ENCODE assay signal across 15 cellular contexts in the genomic region with DNA sequence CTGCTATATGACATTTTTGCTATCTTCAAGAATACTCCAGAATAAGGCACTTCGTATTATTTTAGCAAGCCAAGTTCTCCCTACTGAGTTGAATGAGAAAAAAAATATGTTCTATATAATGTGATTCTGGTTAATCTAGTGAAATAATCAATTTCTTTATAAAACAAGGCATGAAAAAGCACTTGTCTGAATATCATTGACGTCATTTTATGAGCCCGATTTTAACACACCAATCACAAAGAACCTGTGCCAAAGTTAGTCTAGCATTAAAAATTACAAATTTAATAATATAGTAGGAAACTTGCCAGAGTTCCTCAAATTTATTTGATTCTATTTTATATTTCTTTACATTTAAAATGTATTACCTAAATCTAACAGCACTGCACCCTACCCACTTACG.
DNase-seq lines count a peak whose midpoint lies in the region; ATAC-seq, FAIRE-seq and TF ChIP-seq lines count a peak whose summit lies in the region.
"Had no signal": no experiment of that assay in that cellular context is flagged by ENCODE, and none has a peak within 500 bp of the region (broad histone marks: within the 10 kb centered on the region; RNA-seq: fewer than 3 reads in every experiment).

No MANE protein-coding gene starts in this region.

- ATAC-seq in right cardiac atrium, result no peak
- ATAC-seq in WTC11, result no peak
- no peak for ATAC-seq in pancreas
- ATAC-seq: CD8-positive, alpha-beta T cell; HCT116 had no signal

- H3K27me3 Mint-ChIP-seq in WTC11 (ENCODE audit: low read depth) (peaks cover 46% of the 10 kb centered on the region), mesothelial cell of epicardium (ENCODE audit: low read depth) (no peaks in the 10 kb centered on the region)

- H3K27ac Mint-ChIP-seq in WTC11 (peak overlapping the region; percentile 83; the same call in 1 of the 2 replicates), mesothelial cell of epicardium (peak overlapping the region; percentile 92)
- H3K27ac Mint-ChIP-seq: CD14-positive monocyte; CD8-positive, alpha-beta T cell had no signal

- TF ChIP-seq CTCF in left ventricle myocardium inferior (IDR thresholded peaks at IDR 0.05; ENCODE audit: borderline replicate concordance), result no peak
- TF ChIP-seq CTCF in WTC11 (IDR thresholded peaks at IDR 0.05), result no peak
- no peak for TF ChIP-seq CTCF in mesothelial cell of epicardium (IDR thresholded peaks at IDR 0.05; ENCODE audit: unreplicated experiment)
- TF ChIP-seq CTCF in pancreas (IDR thresholded peaks at IDR 0.05), result no peak

- WGBS in right cardiac atrium, result 71% methylated on average over 4 of the region's 4 CpGs
- WGBS in pancreas, 2 donors, result 67 to 77% methylated on average over 4 of the region's 4 CpGs

- H3K4me3 ChIP-seq in left ventricle myocardium inferior (no peak overlapping the region), right cardiac atrium (ENCODE audit: low read length) (no peak overlapping the region), pancreas (no peak overlapping the region)

- DNase-seq in left ventricle myocardium inferior (no peak), right cardiac atrium (no peak), WTC11 (ENCODE audit: low spot score) (no peak), mesothelial cell of epicardium (ENCODE audit: low spot score in 2 of 2, unreplicated experiment in 2 of 2) (no peak), LoVo (ENCODE audit: low spot score) (no peak), pancreas (no peak)
- DNase-seq in activated CD4-positive, alpha-beta T cell treated with anti-CD3 and anti-CD28 coated beads for 1 hour, result no peak
- no peak for DNase-seq in stimulated activated naive CD4-positive, alpha-beta T cell treated with Interleukin-2 at 50 U/mL for 16 hours (lab: John Stamatoyannopoulos, UW)
- DNase-seq: CD8-positive, alpha-beta T cell; COR-L47; EL had no signal

- POLR2A ChIA-PET in WTC11 (lab: Charles Lee), result no interaction called here

- H3K4me3 Mint-ChIP-seq in WTC11 (peak overlapping the region; percentile 32; the same call in 1 of the 2 replicates), mesothelial cell of epicardium (no peak overlapping the region)
- H3K4me3 Mint-ChIP-seq: CD14-positive monocyte; CD8-positive, alpha-beta T cell had no signal

- H3K27ac ChIP-seq in left ventricle myocardium inferior (replicated peaks) (peak overlapping the region; percentile 45), right cardiac atrium (ENCODE audit: low read length) (no peak overlapping the region), pancreas (no peak overlapping the region)
- H3K27ac ChIP-seq: 22Rv1 had no signal

- H3K9me3 ChIP-seq in left ventricle myocardium inferior (replicated peaks) (no peaks in the 10 kb centered on the region), right cardiac atrium (ENCODE audit: control insufficient read depth, low read length) (no peaks in the 10 kb centered on the region), pancreas (no peaks in the 10 kb centered on the region)

- H3K36me3 Mint-ChIP-seq in WTC11 (no peaks in the 10 kb centered on the region), mesothelial cell of epicardium (peaks cover 22% of the 10 kb centered on the region)
- H3K36me3 Mint-ChIP-seq: CD8-positive, alpha-beta T cell had no signal

- H3K4me1 ChIP-seq in left ventricle myocardium inferior, result peaks cover 21% of the 10 kb centered on the region
- H3K4me1 ChIP-seq in right cardiac atrium (ENCODE audit: control insufficient read depth, insufficient read depth, low read length), result no peaks in the 10 kb centered on the region
- no peaks in the 10 kb centered on the region for H3K4me1 ChIP-seq in pancreas

- intact Hi-C loops in left ventricle myocardium inferior (cut with micrococcal nuclease) (no loop called here), right cardiac atrium (cut with DNase I) (no loop called here), pancreas (cut with DNase I) (no loop called here)

- H3K9me3 Mint-ChIP-seq in WTC11 (no peaks in the 10 kb centered on the region), mesothelial cell of epicardium (no peaks in the 10 kb centered on the region)
- H3K9me3 Mint-ChIP-seq: CD8-positive, alpha-beta T cell had no signal

- no peak for FAIRE-seq in pancreas (lab: Jason Lieb, UNC)
- FAIRE-seq: GM12891 had no signal

- H3K27me3 ChIP-seq in left ventricle myocardium inferior (ENCODE audit: low read depth), result no peaks in the 10 kb centered on the region
- H3K27me3 ChIP-seq in right cardiac atrium (ENCODE audit: control insufficient read depth, insufficient read depth), result no peaks in the 10 kb centered on the region
- no peaks in the 10 kb centered on the region for H3K27me3 ChIP-seq in pancreas

- CTCF ChIA-PET in WTC11 (lab: Charles Lee), result no interaction called here

- no peaks in the 10 kb centered on the region for H3K36me3 ChIP-seq in left ventricle myocardium inferior
- no peaks in the 10 kb centered on the region for H3K36me3 ChIP-seq in pancreas

- H3K4me1 Mint-ChIP-seq in WTC11 (peaks cover 61% of the 10 kb centered on the region), mesothelial cell of epicardium (peaks cover 72% of the 10 kb centered on the region)

TF ChIP-seq in WTC11, 78 proteins besides CTCF, POLR2A, EP300 and RAD21:
- no peak for TF ChIP-seq RORB (CRISPR knock-in tag; IDR thresholded peaks at IDR 0.05)
- TF ChIP-seq, protein P1, sequence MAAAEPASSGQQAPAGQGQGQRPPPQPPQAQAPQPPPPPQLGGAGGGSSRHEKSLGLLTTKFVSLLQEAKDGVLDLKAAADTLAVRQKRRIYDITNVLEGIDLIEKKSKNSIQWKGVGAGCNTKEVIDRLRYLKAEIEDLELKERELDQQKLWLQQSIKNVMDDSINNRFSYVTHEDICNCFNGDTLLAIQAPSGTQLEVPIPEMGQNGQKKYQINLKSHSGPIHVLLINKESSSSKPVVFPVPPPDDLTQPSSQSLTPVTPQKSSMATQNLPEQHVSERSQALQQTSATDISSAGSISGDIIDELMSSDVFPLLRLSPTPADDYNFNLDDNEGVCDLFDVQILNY (CRISPR knock-in tag; IDR thresholded peaks at IDR 0.05), result no peak
- no peak for TF ChIP-seq TCF7 (CRISPR knock-in tag; IDR thresholded peaks at IDR 0.05; ENCODE audit: low read depth)
- TF ChIP-seq IRF2 (CRISPR knock-in tag; IDR thresholded peaks at IDR 0.05; ENCODE audit: borderline replicate concordance, low read depth), result no peak
- TF ChIP-seq, protein P2, sequence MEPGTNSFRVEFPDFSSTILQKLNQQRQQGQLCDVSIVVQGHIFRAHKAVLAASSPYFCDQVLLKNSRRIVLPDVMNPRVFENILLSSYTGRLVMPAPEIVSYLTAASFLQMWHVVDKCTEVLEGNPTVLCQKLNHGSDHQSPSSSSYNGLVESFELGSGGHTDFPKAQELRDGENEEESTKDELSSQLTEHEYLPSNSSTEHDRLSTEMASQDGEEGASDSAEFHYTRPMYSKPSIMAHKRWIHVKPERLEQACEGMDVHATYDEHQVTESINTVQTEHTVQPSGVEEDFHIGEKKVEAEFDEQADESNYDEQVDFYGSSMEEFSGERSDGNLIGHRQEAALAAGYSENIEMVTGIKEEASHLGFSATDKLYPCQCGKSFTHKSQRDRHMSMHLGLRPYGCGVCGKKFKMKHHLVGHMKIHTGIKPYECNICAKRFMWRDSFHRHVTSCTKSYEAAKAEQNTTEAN (CRISPR knock-in tag; IDR thresholded peaks at IDR 0.05), result no peak
